1 cellular context compared by ENCODE assay signal in genomic region chr9:99489043-99489378, GRCh38.
TF ChIP-seq lines count a peak whose summit lies in the region.

No MANE protein-coding gene starts in this region.

TF ChIP-seq in H1, 55 proteins besides CTCF, POLR2A, EP300 and RAD21 (continued from another document):
- TF ChIP-seq NANOG (IDR thresholded peaks at IDR 0.05; ENCODE audit: insufficient read depth, low read depth, low read length, poor library complexity, severe bottlenecking) (no peak), SIRT6 (IDR thresholded peaks at IDR 0.05; ENCODE audit: low read length) (no peak), CBX5 (IDR thresholded peaks at IDR 0.05; ENCODE audit: low read depth, low read length) (no peak), CTBP2 (IDR thresholded peaks at IDR 0.05; ENCODE audit: borderline replicate concordance, insufficient read depth, insufficient read length, low read length) (no peak), FOSL1 (IDR thresholded peaks at IDR 0.05; ENCODE audit: insufficient read depth, low read depth, low read length) (no peak), ASH2L (IDR thresholded peaks at IDR 0.05; ENCODE audit: low read length) (no peak), USF2 (IDR thresholded peaks at IDR 0.05; ENCODE audit: low read length) (no peak), YY1 (IDR thresholded peaks at IDR 0.05; ENCODE audit: low read depth, low read length) (no peak), EZH2 (IDR thresholded peaks at IDR 0.05; ENCODE audit: low read depth, low read length, severe bottlenecking) (no peak), CHD2 (IDR thresholded peaks at IDR 0.05; ENCODE audit: low read length) (no peak), HDAC6 (IDR thresholded peaks at IDR 0.05; ENCODE audit: low read depth, low read length) (no peak), CREB1 (IDR thresholded peaks at IDR 0.05) (no peak), POU5F1 (IDR thresholded peaks at IDR 0.05; ENCODE audit: low read depth, low read length) (no peak), NRF1 (IDR thresholded peaks at IDR 0.05; ENCODE audit: low read depth, low read length) (no peak), SAP30 (IDR thresholded peaks at IDR 0.05; ENCODE audit: insufficient read depth, insufficient replicate concordance, low read length) (no peak)
